In the genomic region with DNA sequence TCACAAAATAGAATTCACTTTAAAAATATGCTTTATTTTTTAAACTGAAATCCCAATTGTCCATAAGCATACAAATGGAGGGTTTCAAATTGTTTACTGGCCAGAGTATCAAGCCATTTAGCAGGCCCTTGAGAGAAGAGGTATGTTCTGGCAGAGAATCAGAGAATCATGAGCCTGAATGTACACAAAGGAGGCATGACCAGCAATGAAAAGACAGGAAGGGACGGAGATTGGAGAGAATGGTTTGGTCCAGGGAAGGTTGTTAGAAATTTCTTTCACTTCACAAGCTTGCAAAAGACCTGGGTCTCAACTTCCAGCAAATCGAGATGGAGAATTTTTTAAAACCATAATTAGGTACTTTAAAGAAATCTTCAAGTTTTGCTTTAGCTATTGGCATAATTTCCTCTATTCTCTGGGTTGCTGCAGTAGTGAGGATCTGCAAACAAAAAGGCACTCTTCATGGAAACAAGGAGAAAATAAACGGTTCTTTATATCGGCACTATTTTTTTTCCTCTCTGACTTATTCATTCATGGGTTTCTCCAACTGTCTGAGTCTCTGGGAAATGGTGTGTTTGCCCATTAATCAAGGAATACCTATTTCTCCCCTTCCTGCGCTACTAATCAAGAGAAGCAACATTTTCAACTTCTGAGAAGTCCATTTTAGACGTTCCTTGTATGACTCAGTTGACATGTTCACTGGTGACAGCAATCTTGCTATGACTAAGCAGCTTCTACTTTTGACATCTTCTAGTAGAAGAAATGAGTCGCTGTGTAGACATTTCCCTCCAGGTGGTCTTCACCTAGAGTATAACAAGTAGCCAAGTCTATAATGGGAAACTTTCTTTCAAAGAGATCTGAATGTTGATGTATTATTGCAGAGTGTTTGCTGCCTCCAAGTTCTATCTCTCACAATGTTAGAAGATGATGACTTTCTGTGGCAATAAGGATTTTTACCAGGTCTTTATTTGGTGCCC, we compare ENCODE assay signal across 8 cellular contexts. TPM values are rescaled to one million over a fixed set of nuclear protein-coding genes. Genes with fewer than 3 reads are reported as not detected.
DNase-seq lines count a peak whose midpoint lies in the region; ATAC-seq, FAIRE-seq and TF ChIP-seq lines count a peak whose summit lies in the region.

No MANE protein-coding gene starts in this region.

- H3K4me3 Mint-ChIP-seq in astrocyte (ENCODE audit: unreplicated experiment) = no peak overlapping the region

- in situ Hi-C loops in HAP-1 (cut with MboI; ENCODE audit: low sequenced_read_pairs) = no loop called here

- H3K4me3 ChIP-seq in astrocyte (ENCODE audit: insufficient read depth, low read depth, low read length) (no peak overlapping the region), ascending aorta (no peak overlapping the region), HAP-1 (no peak overlapping the region)

- H3K36me3 ChIP-seq in astrocyte (ENCODE audit: insufficient read depth, low read length) (no peaks in the 10 kb centered on the region), ascending aorta (no peaks in the 10 kb centered on the region), HAP-1 (replicated peaks) (no peaks in the 10 kb centered on the region)

- FAIRE-seq in astrocyte (lab: Jason Lieb, UNC) = peak; percentile 99

- H3K4me1 ChIP-seq in astrocyte (ENCODE audit: insufficient read depth, low read length) (peaks cover 14% of the 10 kb centered on the region), ascending aorta (no peaks in the 10 kb centered on the region), HAP-1 (peaks cover 10% of the 10 kb centered on the region)

- no peaks in the 10 kb centered on the region for H3K9me3 ChIP-seq in astrocyte (ENCODE audit: insufficient read depth, low read depth, low read length)
- H3K9me3 ChIP-seq in ascending aorta = no peaks in the 10 kb centered on the region
- H3K9me3 ChIP-seq in HAP-1 = no peaks in the 10 kb centered on the region

- ATAC-seq in GM19455 (IDR thresholded peaks at IDR 0.05; ENCODE audit: unreplicated experiment) (peak; percentile 98), HG03432 (IDR thresholded peaks at IDR 0.05; ENCODE audit: unreplicated experiment) (peak; percentile 96)

- H3K27me3 Mint-ChIP-seq in astrocyte (ENCODE audit: low read depth, unreplicated experiment) = no peaks in the 10 kb centered on the region

- CTCF ChIA-PET in GM10248 (lab: Yijun Ruan, JAX) = interaction anchor here (0.9 to 1.4 kb wide), 5 partner anchors 10 to 56 kb away, joined by 3 to 5 read pairs (median 3); a partner anchor contains a TSS

- no peak overlapping the region for H3K9ac ChIP-seq in astrocyte (ENCODE audit: low read length)

- no peak overlapping the region for H3K27ac ChIP-seq in astrocyte (ENCODE audit: low read depth, low read length)
- no peak overlapping the region for H3K27ac ChIP-seq in ascending aorta

- H2AFZ ChIP-seq in astrocyte (ENCODE audit: low read depth, low read length) = no peak overlapping the region

- POLR2A ChIA-PET in GM10248 (lab: Yijun Ruan, JAX) = interaction anchor here (1.5 kb wide), 1 partner anchor 23 kb away, joined by 4 read pairs; a partner anchor contains a TSS

- peak overlapping the region; percentile 35 for H3K4me2 ChIP-seq in astrocyte (ENCODE audit: low read length)

- H3K27me3 ChIP-seq in astrocyte (ENCODE audit: insufficient read depth, low read length) (no peaks in the 10 kb centered on the region), ascending aorta (no peaks in the 10 kb centered on the region), HAP-1 (ENCODE audit: low read depth) (no peaks in the 10 kb centered on the region)

- H3K9me3 Mint-ChIP-seq in astrocyte (ENCODE audit: unreplicated experiment) = no peaks in the 10 kb centered on the region

- H4K20me1 ChIP-seq in astrocyte (ENCODE audit: insufficient read depth, low read length) = no peaks in the 10 kb centered on the region

- peak overlapping the region; percentile 38 for H3K27ac Mint-ChIP-seq in astrocyte (ENCODE audit: unreplicated experiment)

- TF ChIP-seq CTCF in GM10248 (IDR thresholded peaks at IDR 0.05; ENCODE audit: control extremely low read depth, extremely low read depth, low read depth, missing control alignments) (no peak), astrocyte (IDR thresholded peaks at IDR 0.05; ENCODE audit: insufficient read depth, low read depth, low read length) (no peak), ascending aorta (IDR thresholded peaks at IDR 0.05) (no peak)

- peaks cover 41% of the 10 kb centered on the region for H3K4me1 Mint-ChIP-seq in astrocyte (ENCODE audit: low read depth, unreplicated experiment)

- H3K79me2 ChIP-seq in astrocyte (ENCODE audit: insufficient read depth, low read length) = no peaks in the 10 kb centered on the region

- peaks cover 3% of the 10 kb centered on the region for H3K36me3 Mint-ChIP-seq in astrocyte (ENCODE audit: low read depth, unreplicated experiment)

- peak; percentile 72 for DNase-seq in GM10248 (ENCODE audit: extremely low spot score)
- DNase-seq in astrocyte (ENCODE audit: low read depth) = peak; percentile 77
- no peak for DNase-seq in NCI-H1694 (lab: John Stamatoyannopoulos, UW)
- no peak for DNase-seq in ascending aorta (ENCODE audit: low spot score in 2 of 2)
- DNase-seq in COLO668 (lab: John Stamatoyannopoulos, UW; ENCODE audit: unreplicated experiment) = no peak
- no peak for DNase-seq in HAP-1 (ENCODE audit: low spot score in 2 of 2)

- intact Hi-C loops in ascending aorta (cut with DNase I) = no loop called here

RNA-seq across cellular contexts. Expression of a gene that starts 23.1 kb away (rescaled TPM):
- 31.9 and 32.5 TPM in 2 replicates for total RNA-seq in astrocyte
- total RNA-seq in ascending aorta = 22.9 TPM

Comparison
In these comparisons a context has a peak if more than half of its experiments do, and no peak if none do; other contexts are left out.
1. DNase-seq: peak in GM10248 (single experiment) and astrocyte (single experiment); none in NCI-H1694 (single experiment), ascending aorta (0 of 2), COLO668 (single experiment) and HAP-1 (0 of 2).